14 cellular contexts compared by ENCODE assay signal in genomic region chr15:25810631-25811077, GRCh38. TPM values are rescaled to one million over a fixed set of nuclear protein-coding genes. Genes with fewer than 3 reads are reported as not detected.
A peak's percentile ranks its signal among the peaks of the same experiment; 100 is the strongest.
DNase-seq lines count a peak whose midpoint lies in the region; ATAC-seq, FAIRE-seq and TF ChIP-seq lines count a peak whose summit lies in the region.
"Had no signal": no experiment of that assay in that cellular context is flagged by ENCODE, and none has a peak within 500 bp of the region (broad histone marks: within the 10 kb centered on the region; RNA-seq: fewer than 3 reads in every experiment).

No MANE protein-coding gene starts in this region.

- H3K9me2 ChIP-seq in SK-N-SH: no peaks in the 10 kb centered on the region

- no peak for TF ChIP-seq CTCF in CD8-positive, alpha-beta T cell (IDR thresholded peaks at IDR 0.05)
- TF ChIP-seq CTCF in astrocyte (IDR thresholded peaks at IDR 0.05; ENCODE audit: insufficient read depth, low read depth, low read length): no peak
- TF ChIP-seq CTCF in SK-N-SH (IDR thresholded peaks at IDR 0.05): no peak

- peaks cover 8% of the 10 kb centered on the region for H3K36me3 Mint-ChIP-seq in CD8-positive, alpha-beta T cell
- peaks cover 15% of the 10 kb centered on the region for H3K36me3 Mint-ChIP-seq in T-helper 1 cell treated with Interleukin-12 subunit alpha and Interleukin-12 subunit beta and Interleukin-4 antibody, amounts not matched to agents 30 μg/mL and 1 μg/mL, for 36 hours (ENCODE audit: low read depth)
- peaks cover 4% of the 10 kb centered on the region for H3K36me3 Mint-ChIP-seq in astrocyte (ENCODE audit: low read depth, unreplicated experiment)
- peaks cover 0 to 17% (median 4%) of the 10 kb centered on the region in 5 donors for H3K36me3 Mint-ChIP-seq in naive thymus-derived CD4-positive, alpha-beta T cell

- H3K27me3 Mint-ChIP-seq in CD8-positive, alpha-beta T cell (ENCODE audit: low read depth): no peaks in the 10 kb centered on the region
- no peaks in the 10 kb centered on the region for H3K27me3 Mint-ChIP-seq in T-helper 1 cell treated with Interleukin-12 subunit alpha and Interleukin-12 subunit beta and Interleukin-4 antibody, amounts not matched to agents 30 μg/mL and 1 μg/mL, for 36 hours (ENCODE audit: low read depth)
- no peaks in the 10 kb centered on the region for H3K27me3 Mint-ChIP-seq in astrocyte (ENCODE audit: low read depth, unreplicated experiment)
- H3K27me3 Mint-ChIP-seq in naive thymus-derived CD4-positive, alpha-beta T cell: no peaks in the 10 kb centered on the region

- CTCF ChIA-PET in CD8-positive, alpha-beta T cell (lab: Charles Lee): no interaction called here
- CTCF ChIA-PET in naive thymus-derived CD4-positive, alpha-beta T cell (lab: Charles Lee): interaction anchor here (0.8 kb wide), 1 partner anchor 35 kb away, joined by 3 read pairs; no protein-coding TSS in a partner anchor
- CTCF ChIA-PET in SK-N-SH (lab: Yijun Ruan, JAX): no interaction called here

- H3K36me3 ChIP-seq in CD8-positive, alpha-beta T cell (ENCODE audit: insufficient read depth, low read length): no peaks in the 10 kb centered on the region
- H3K36me3 ChIP-seq in astrocyte (ENCODE audit: insufficient read depth, low read length) (no peaks in the 10 kb centered on the region), SK-N-SH (replicated peaks in 1 of 2; ENCODE audit: control insufficient read depth in 1 of 2, insufficient read depth in 2 of 2, low read length in 1 of 2) (no peaks in the 10 kb centered on the region)
- no peaks in the 10 kb centered on the region for H3K36me3 ChIP-seq in naive thymus-derived CD4-positive, alpha-beta T cell (ENCODE audit: control insufficient read depth in 2 of 3, insufficient read depth in 3 of 3, low read length in 3 of 3)
- H3K36me3 ChIP-seq: MG63 had no signal

- H3K27ac Mint-ChIP-seq in CD8-positive, alpha-beta T cell: peak overlapping the region; percentile 77
- H3K27ac Mint-ChIP-seq in T-helper 1 cell treated with Interleukin-12 subunit alpha and Interleukin-12 subunit beta and Interleukin-4 antibody, amounts not matched to agents 30 μg/mL and 1 μg/mL, for 36 hours: no peak overlapping the region
- H3K27ac Mint-ChIP-seq in astrocyte (ENCODE audit: unreplicated experiment): no peak overlapping the region
- peak overlapping the region; percentile 80 to 98 (median 94) for H3K27ac Mint-ChIP-seq in naive thymus-derived CD4-positive, alpha-beta T cell

- H3K9ac ChIP-seq in astrocyte (ENCODE audit: low read length) (no peak overlapping the region), SK-N-SH (no peak overlapping the region)

- no peaks in the 10 kb centered on the region for H3K9me3 Mint-ChIP-seq in CD8-positive, alpha-beta T cell
- no peaks in the 10 kb centered on the region for H3K9me3 Mint-ChIP-seq in T-helper 1 cell treated with Interleukin-12 subunit alpha and Interleukin-12 subunit beta and Interleukin-4 antibody, amounts not matched to agents 30 μg/mL and 1 μg/mL, for 36 hours
- H3K9me3 Mint-ChIP-seq in astrocyte (ENCODE audit: unreplicated experiment): no peaks in the 10 kb centered on the region
- H3K9me3 Mint-ChIP-seq in naive thymus-derived CD4-positive, alpha-beta T cell: peaks cover 0 to 4% (median 0%) of the 10 kb centered on the region in 11 donors

- no peaks in the 10 kb centered on the region for H3K9me3 ChIP-seq in CD8-positive, alpha-beta T cell (ENCODE audit: low read length)
- H3K9me3 ChIP-seq in astrocyte (ENCODE audit: insufficient read depth, low read depth, low read length) (no peaks in the 10 kb centered on the region), SK-N-SH (no peaks in the 10 kb centered on the region)
- no peaks in the 10 kb centered on the region for H3K9me3 ChIP-seq in naive thymus-derived CD4-positive, alpha-beta T cell (ENCODE audit: control insufficient read depth in 2 of 3, low read length in 3 of 3)
- H3K9me3 ChIP-seq: MG63 had no signal

- H3K4me3 Mint-ChIP-seq in CD8-positive, alpha-beta T cell: peak overlapping the region; percentile 63
- H3K4me3 Mint-ChIP-seq in T-helper 1 cell treated with Interleukin-12 subunit alpha and Interleukin-12 subunit beta and Interleukin-4 antibody, amounts not matched to agents 30 μg/mL and 1 μg/mL, for 36 hours: peak overlapping the region; percentile 75
- no peak overlapping the region for H3K4me3 Mint-ChIP-seq in astrocyte (ENCODE audit: unreplicated experiment)
- H3K4me3 Mint-ChIP-seq in naive thymus-derived CD4-positive, alpha-beta T cell: peak overlapping the region; percentile 74 to 95 (median 84)

- POLR2A ChIA-PET in CD8-positive, alpha-beta T cell (lab: Charles Lee): interaction anchor here (1.0 to 1.1 kb wide), 2 partner anchors 22 to 43 kb away, joined by 3 read pairs; no protein-coding TSS in a partner anchor
- POLR2A ChIA-PET in naive thymus-derived CD4-positive, alpha-beta T cell (lab: Charles Lee): interaction anchor here (1.0 to 5.3 kb wide), 6 partner anchors 14 to 51 kb away, joined by 3 to 91 read pairs (median 8); partner anchors contain the start of gene ATP10A
- POLR2A ChIA-PET in SK-N-SH (lab: Yijun Ruan, JAX): no interaction called here

- no peak for TF ChIP-seq RAD21 in SK-N-SH (IDR thresholded peaks at IDR 0.05; ENCODE audit: low read length)

- H3K27ac ChIP-seq in CD8-positive, alpha-beta T cell (ENCODE audit: low read depth, low read length): no peak overlapping the region
- H3K27ac ChIP-seq in astrocyte (ENCODE audit: low read depth, low read length): no peak overlapping the region
- peak overlapping the region; percentile 64 for H3K27ac ChIP-seq in naive thymus-derived CD4-positive, alpha-beta T cell (ENCODE audit: low read depth, low read length)
- no peak overlapping the region for H3K27ac ChIP-seq in SK-N-SH (ENCODE audit: low read depth in 2 of 2, low read length in 1 of 2)

- FAIRE-seq in astrocyte (lab: Jason Lieb, UNC): no peak

- peak; percentile 83 for ATAC-seq in CD8-positive, alpha-beta T cell
- peak; percentile 74 for ATAC-seq in naive thymus-derived CD4-positive, alpha-beta T cell
- ATAC-seq in HG03571 (IDR thresholded peaks at IDR 0.05; ENCODE audit: unreplicated experiment): no peak
- ATAC-seq: left colon had no signal

- H3K4me2 ChIP-seq in astrocyte (ENCODE audit: low read length) (peak overlapping the region; percentile 28), SK-N-SH (no peak overlapping the region)

- intact Hi-C loops in CD8-positive, alpha-beta T cell (cut with DNase I, micrococcal nuclease): loop anchor here (2.0 to 10.0 kb wide), 4 partner anchors 37 to 124 kb away; no protein-coding TSS in a partner anchor
- intact Hi-C loops in naive thymus-derived CD4-positive, alpha-beta T cell (cut with micrococcal nuclease): loop anchor here (1.0 to 5.0 kb wide), 6 partner anchors 14 to 272 kb away; no protein-coding TSS in a partner anchor

- H4K20me1 ChIP-seq in astrocyte (ENCODE audit: insufficient read depth, low read length): peaks cover 32% of the 10 kb centered on the region
- H4K20me1 ChIP-seq in SK-N-SH (ENCODE audit: insufficient read depth): no peaks in the 10 kb centered on the region

- peak in 3 of 7 experiments; percentile 55 to 61 (median 58) for DNase-seq in CD8-positive, alpha-beta T cell
- peak; percentile 61 for DNase-seq in astrocyte (ENCODE audit: low read depth)
- peak in 7 of 9 donors; percentile 40 to 72 (median 45) for DNase-seq in naive thymus-derived CD4-positive, alpha-beta T cell
- DNase-seq in globus pallidus (ENCODE audit: low spot score): no peak
- DNase-seq in SK-N-SH: no peak
- DNase-seq in NCI-H524 treated with DMSO at 0.1 percent for 48 hours (lab: John Stamatoyannopoulos, UW): no peak
- DNase-seq: caudate nucleus, left colon, MG63, NCI-H510A treated with DMSO at 0.1 percent for 48 hours, posterior cingulate gyrus, SHP77 treated with DMSO at 0.1 percent for 48 hours had no signal

- peaks cover 51% of the 10 kb centered on the region for H3K79me2 ChIP-seq in astrocyte (ENCODE audit: insufficient read depth, low read length)
- no peaks in the 10 kb centered on the region for H3K79me2 ChIP-seq in SK-N-SH (ENCODE audit: insufficient read depth)

- H3K4me1 ChIP-seq in CD8-positive, alpha-beta T cell (ENCODE audit: insufficient read depth, low read length): peaks cover 54% of the 10 kb centered on the region
- H3K4me1 ChIP-seq in astrocyte (ENCODE audit: insufficient read depth, low read length) (peaks cover 7% of the 10 kb centered on the region), SK-N-SH (ENCODE audit: control insufficient read depth in 1 of 2, insufficient read depth in 2 of 2, low read depth in 1 of 2, low read length in 1 of 2) (no peaks in the 10 kb centered on the region)
- peaks cover 20 to 52% of the 10 kb centered on the region in 2 donors for H3K4me1 ChIP-seq in naive thymus-derived CD4-positive, alpha-beta T cell (ENCODE audit: control insufficient read depth in 2 of 2, insufficient read depth in 2 of 2, low read length in 2 of 2)

- TF ChIP-seq EP300 in SK-N-SH (IDR thresholded peaks at IDR 0.05; ENCODE audit: borderline replicate concordance in 1 of 2, low read depth in 1 of 2, low read length in 1 of 2): no peak

- H3K4me3 ChIP-seq in CD8-positive, alpha-beta T cell (ENCODE audit: low read depth, low read length): peak overlapping the region; percentile 27
- H3K4me3 ChIP-seq in astrocyte (ENCODE audit: insufficient read depth, low read depth, low read length): no peak overlapping the region
- H3K4me3 ChIP-seq in naive thymus-derived CD4-positive, alpha-beta T cell (ENCODE audit: low read length): no peak overlapping the region
- no peak overlapping the region for H3K4me3 ChIP-seq in SK-N-SH (ENCODE audit: low read depth in 2 of 2, low read length in 1 of 2)
- H3K4me3 ChIP-seq: MG63 had no signal

- 43% methylated on average over 12 of the region's 13 CpGs for WGBS in SK-N-SH (ENCODE audit: low lambda C conversion rate)

- H3F3A ChIP-seq in SK-N-SH (replicated peaks; ENCODE audit: insufficient read depth): no peaks in the 10 kb centered on the region

- H3K4me1 Mint-ChIP-seq in CD8-positive, alpha-beta T cell (ENCODE audit: low read depth): peaks cover 68% of the 10 kb centered on the region
- H3K4me1 Mint-ChIP-seq in T-helper 1 cell treated with Interleukin-12 subunit alpha and Interleukin-12 subunit beta and Interleukin-4 antibody, amounts not matched to agents 30 μg/mL and 1 μg/mL, for 36 hours (ENCODE audit: low read depth): peaks cover 57% of the 10 kb centered on the region
- peaks cover 13% of the 10 kb centered on the region for H3K4me1 Mint-ChIP-seq in astrocyte (ENCODE audit: low read depth, unreplicated experiment)
- H3K4me1 Mint-ChIP-seq in naive thymus-derived CD4-positive, alpha-beta T cell: peaks cover 51 to 100% (median 89%) of the 10 kb centered on the region in 7 donors

- H2AFZ ChIP-seq in astrocyte (ENCODE audit: low read depth, low read length) (no peak overlapping the region), SK-N-SH (ENCODE audit: low read depth) (no peak overlapping the region)

- no peaks in the 10 kb centered on the region for H3K27me3 ChIP-seq in CD8-positive, alpha-beta T cell (ENCODE audit: insufficient read depth, low read length)
- H3K27me3 ChIP-seq in astrocyte (ENCODE audit: insufficient read depth, low read length): no peaks in the 10 kb centered on the region
- H3K27me3 ChIP-seq in naive thymus-derived CD4-positive, alpha-beta T cell (ENCODE audit: control insufficient read depth in 2 of 2, insufficient read depth in 2 of 2, low read length in 2 of 2): no peaks in the 10 kb centered on the region
- H3K27me3 ChIP-seq in SK-N-SH (ENCODE audit: insufficient read depth): no peaks in the 10 kb centered on the region
- H3K27me3 ChIP-seq: MG63 had no signal

RNA-seq across cellular contexts. Expression of gene ATP10A, which starts 52.5 kb away (rescaled TPM):
- 10 to 100 TPM; 17.6 to 18.5 TPM for total RNA-seq in CD8-positive, alpha-beta T cell
- total RNA-seq in astrocyte: 21.1 and 36.6 TPM in 2 replicates
- 10 to 100 TPM; 56.7 to 86.4 (median 71.2) TPM for total RNA-seq in naive thymus-derived CD4-positive, alpha-beta T cell
- 10 to 100 TPM in 1 of 2 donors, 1 to 10 TPM in 1; 7.2 to 18.5 TPM for polyA plus RNA-seq in naive thymus-derived CD4-positive, alpha-beta T cell
- not detected in 2 replicates for polyA plus RNA-seq in SK-N-SH (2012; rRNA removed)
- polyA plus RNA-seq in SK-N-SH (2012; cell fraction: cytosol; rRNA removed): 0.01 TPM in 1 of 2 replicates, not detected in the other
- 0.01 TPM in 1 of 2 replicates, not detected in the other for polyA plus RNA-seq in SK-N-SH (2012; cell fraction: nucleus; rRNA removed)

Comparison
In these comparisons a context has a peak if more than half of its experiments do, and no peak if none do; other contexts are left out.
1. DNase-seq: peak in astrocyte (single experiment) and naive thymus-derived CD4-positive, alpha-beta T cell (7 of 9); none in globus pallidus (single experiment), SK-N-SH (single experiment) and NCI-H524 treated with DMSO at 0.1 percent for 48 hours (single experiment).
2. H3K27ac Mint-ChIP-seq: peak in CD8-positive, alpha-beta T cell (single experiment) and naive thymus-derived CD4-positive, alpha-beta T cell (9 of 9); none in T-helper 1 cell treated with Interleukin-12 subunit alpha and Interleukin-12 subunit beta and Interleukin-4 antibody, amounts not matched to agents 30 μg/mL and 1 μg/mL, for 36 hours (single experiment) and astrocyte (single experiment).